In the genomic region with DNA sequence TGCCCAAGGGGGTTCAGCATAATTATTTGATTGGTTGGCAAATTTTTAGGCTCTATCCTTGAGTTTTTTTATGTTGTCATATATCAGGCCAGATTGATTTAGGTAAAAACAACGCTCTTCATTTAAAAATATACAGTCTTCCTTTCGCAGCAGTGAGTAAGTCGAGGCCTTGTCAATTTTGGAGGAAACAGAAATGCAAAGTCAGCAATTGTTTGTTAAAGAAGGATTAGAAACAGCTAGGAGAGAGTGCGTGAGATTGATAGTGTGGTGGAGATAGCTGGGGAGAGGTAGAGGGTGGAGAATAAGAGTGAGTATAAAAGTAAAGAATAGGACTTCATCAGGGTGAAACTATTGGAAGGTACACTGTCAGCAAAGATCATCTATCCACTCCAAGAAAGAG, we compare ENCODE assay signal across 7 cellular contexts.
"Had no signal": no experiment of that assay in that cellular context is flagged by ENCODE, and none has a peak within 500 bp of the region (broad histone marks: within the 10 kb centered on the region; RNA-seq: fewer than 3 reads in every experiment).

No MANE protein-coding gene starts in this region.

- H3K4me3 ChIP-seq: GM23338, HAP-1 had no signal

- ATAC-seq: GM23338, HCT116 had no signal

- H3K9me3 ChIP-seq: HAP-1 had no signal

- H3K4me2 ChIP-seq: GM23338 had no signal

- DNase-seq: H7, HFFc6, KG1 had no signal

- H2AFZ ChIP-seq: GM23338 had no signal

- H3K36me3 ChIP-seq: HAP-1 had no signal

- H3K27ac ChIP-seq: HL-60 had no signal

- H3K4me1 ChIP-seq: HAP-1 had no signal
